In genomic region chr1:6624712-6625578, GRCh38 we compare ENCODE assay signal across 8 cellular contexts. TPM values are rescaled to one million over a fixed set of nuclear protein-coding genes. Genes with fewer than 3 reads are reported as not detected.
DNase-seq lines count a peak whose midpoint lies in the region; TF ChIP-seq lines count a peak whose summit lies in the region.

Gene THAP3, plus strand, starts transcription at chr1:6624868. Its CDS starts 351 bp downstream, at chr1:6625219.

- H3K4me1 ChIP-seq in right atrium auricular region (peaks cover 0 to 23% of the 10 kb centered on the region in 2 donors), uterus (peaks cover 0 to 5% of the 10 kb centered on the region in 2 donors)

- peak within 1 kb of the TSS; percentile 74 for H3K4me3 ChIP-seq in HFF-Myc (replicated peaks; ENCODE audit: low read depth, low read length)
- peak within 1 kb of the TSS; percentile 65 to 88 for H3K4me3 ChIP-seq in right atrium auricular region
- peak within 1 kb of the TSS; percentile 58 to 94 for H3K4me3 ChIP-seq in uterus

- H3K9me3 ChIP-seq in right atrium auricular region, result no peaks in the 10 kb centered on the region
- H3K9me3 ChIP-seq in uterus, result no peaks in the 10 kb centered on the region

- TF ChIP-seq POLR2A in GM10847 (IDR thresholded peaks at IDR 0.05; ENCODE audit: extremely low read depth, insufficient read length) (peak; percentile 29), uterus (IDR thresholded peaks at IDR 0.05) (peak; percentile 9 to 49)

- intact Hi-C loops in uterus (cut with DNase I; ENCODE audit: low total_unique reads), result no loop called here

- TF ChIP-seq CTCF in HFF-Myc (IDR thresholded peaks at IDR 0.05; ENCODE audit: low read depth, low read length, missing control alignments) (no peak), right atrium auricular region (IDR thresholded peaks at IDR 0.05) (no peak), uterus (IDR thresholded peaks at IDR 0.05) (no peak)

- H3K36me3 ChIP-seq in right atrium auricular region (peaks cover 41% of the 10 kb centered on the region), uterus (no peaks in the 10 kb centered on the region)

- H3K27me3 ChIP-seq in right atrium auricular region (no peaks in the 10 kb centered on the region), uterus (no peaks in the 10 kb centered on the region)

- H3K27ac ChIP-seq in right atrium auricular region, result peak within 1 kb of the TSS; percentile 77 to 84
- H3K27ac ChIP-seq in uterus, result peak within 1 kb of the TSS; percentile 90

- DNase-seq in HFF-Myc (ENCODE audit: extremely low read depth, low read depth) (peak; percentile 66), NCI-H1092 (lab: John Stamatoyannopoulos, UW) (peak; percentile 92), T-helper 2 cell (peak; percentile 75 to 90 (median 86)), amygdala (lab: John Stamatoyannopoulos, UW) (peak in 54 of 56 donors; percentile 40 to 87 (median 72)), right atrium auricular region (ENCODE audit: low spot score) (peak; percentile 88), putamen (ENCODE audit: low spot score) (peak; percentile 87), uterus (peak; percentile 85)

RNA-seq across cellular contexts. Expression of gene THAP3, which starts in this region (rescaled TPM):
- total RNA-seq in right atrium auricular region, result 10 to 100 TPM; 14.6 to 21.4 TPM
- total RNA-seq in uterus, result 10 to 100 TPM; 19.1 to 23.9 (median 21.9) TPM

Comparison
In these comparisons a context has a peak if more than half of its experiments do, and no peak if none do; other contexts are left out.
1. Peak in every context shown above with its lines: DNase-seq, H3K4me3 ChIP-seq and H3K27ac ChIP-seq.